Comparison of ENCODE assay signal across 24 cellular contexts in genomic region chr9:114026335-114026734, GRCh38. TPM values are rescaled to one million over a fixed set of nuclear protein-coding genes. Genes with fewer than 3 reads are reported as not detected.
DNase-seq lines count a peak whose midpoint lies in the region; ATAC-seq lines count a peak whose summit lies in the region.
"Had no signal": no experiment of that assay in that cellular context is flagged by ENCODE, and none has a peak within 500 bp of the region (broad histone marks: within the 10 kb centered on the region; RNA-seq: fewer than 3 reads in every experiment).

No MANE protein-coding gene starts in this region.

- H3K36me3 ChIP-seq in neuronal stem cell (replicated peaks in 1 of 2; ENCODE audit: control insufficient read depth in 2 of 2, insufficient read depth in 2 of 2, low read length in 2 of 2): peaks cover 23 to 68% of the 10 kb centered on the region in 2 donors
- H3K36me3 ChIP-seq: Peyer's patch had no signal

- CTCF ChIA-PET in activated CD4-positive, alpha-beta T cell treated with anti-CD3 and anti-CD28 coated beads for 36 hours (lab: Charles Lee): no interaction called here

- H4K8ac ChIP-seq in neuronal stem cell (ENCODE audit: low read depth, low read length): no peak overlapping the region

- no peaks in the 10 kb centered on the region for H3K27me3 ChIP-seq in neuronal stem cell (ENCODE audit: control insufficient read depth in 3 of 3, insufficient read depth in 3 of 3, low read depth in 1 of 3, low read length in 3 of 3)
- H3K27me3 ChIP-seq: Peyer's patch, SJSA1 had no signal

- peak overlapping the region; percentile 35 for H3K23ac ChIP-seq in neuronal stem cell (ENCODE audit: low read depth, low read length, poor library complexity)

- no peak overlapping the region for H2AFZ ChIP-seq in neuronal stem cell (ENCODE audit: low read length)

- no peak overlapping the region for H2BK120ac ChIP-seq in neuronal stem cell (ENCODE audit: low read depth, low read length)

- no peak overlapping the region for H3K4me3 Mint-ChIP-seq in activated CD4-positive, alpha-beta T cell treated with anti-CD3 and anti-CD28 coated beads, Interleukin-2, amount 10 ng/mL, durations not matched to agents 24 days and 14 days
- H3K4me3 Mint-ChIP-seq in activated CD4-positive, alpha-beta T cell treated with anti-CD3 and anti-CD28 coated beads for 36 hours: no peak overlapping the region
- H3K4me3 Mint-ChIP-seq: CD8-positive, alpha-beta memory T cell had no signal

- no peak overlapping the region for H3K4me3 ChIP-seq in neuronal stem cell (ENCODE audit: low read length in 2 of 2)
- H3K4me3 ChIP-seq: Peyer's patch, SJSA1 had no signal

- H3K36me3 Mint-ChIP-seq in activated CD4-positive, alpha-beta T cell treated with anti-CD3 and anti-CD28 coated beads, Interleukin-2, amount 10 ng/mL, durations not matched to agents 24 days and 14 days (ENCODE audit: low read depth): no peaks in the 10 kb centered on the region
- H3K36me3 Mint-ChIP-seq in activated CD4-positive, alpha-beta T cell treated with anti-CD3 and anti-CD28 coated beads for 36 hours (ENCODE audit: low read depth): peaks cover 9% of the 10 kb centered on the region

- no peak overlapping the region for H2AK5ac ChIP-seq in neuronal stem cell (ENCODE audit: low read depth, low read length)

- H2BK5ac ChIP-seq in neuronal stem cell (ENCODE audit: low read length): no peak overlapping the region

- no peak overlapping the region for H3K27ac ChIP-seq in neuronal stem cell (replicated peaks; ENCODE audit: low read length)
- H3K27ac ChIP-seq: 22Rv1, C4-2B, Peyer's patch, SJSA1 had no signal

- no peaks in the 10 kb centered on the region for H3K4me1 Mint-ChIP-seq in activated CD4-positive, alpha-beta T cell treated with anti-CD3 and anti-CD28 coated beads, Interleukin-2, amount 10 ng/mL, durations not matched to agents 24 days and 14 days
- H3K4me1 Mint-ChIP-seq in activated CD4-positive, alpha-beta T cell treated with anti-CD3 and anti-CD28 coated beads for 36 hours: no peaks in the 10 kb centered on the region
- H3K4me1 Mint-ChIP-seq: CD8-positive, alpha-beta memory T cell had no signal

- peak; percentile 47 for DNase-seq in activated CD4-positive, alpha-beta T cell treated with anti-CD3 and anti-CD28 coated beads, Interleukin-2, amount 10 ng/mL, durations not matched to agents 24 days and 14 days
- DNase-seq in activated CD4-positive, alpha-beta T cell treated with anti-CD3 and anti-CD28 coated beads for 36 hours: no peak
- DNase-seq in D341Med (ENCODE audit: low spot score): peak; percentile 5
- peak; percentile 25 for DNase-seq in islet precursor cell
- no peak for DNase-seq in neuronal stem cell (ENCODE audit: low spot score)
- DNase-seq in NCI-H524 treated with DMSO at 0.1 percent for 48 hours (lab: John Stamatoyannopoulos, UW): no peak
- DNase-seq: ACHN; Calu3; CD8-positive, alpha-beta memory T cell; GOT3; HCEC 1CT; KG1; NCI-H1092 treated with DMSO at 0.1 percent for 48 hours; NCI-H1436 treated with DMSO at 0.1 percent for 48 hours; NCI-H2029; NCI-H2227 treated with DMSO at 0.1 percent for 48 hours; NCI-H510A; NCI-H774 had no signal

- H3K4me2 ChIP-seq in neuronal stem cell (ENCODE audit: insufficient read depth, low read length, poor library complexity, severe bottlenecking): no peak overlapping the region

- ATAC-seq in activated CD4-positive, alpha-beta T cell treated with anti-CD3 and anti-CD28 coated beads for 36 hours: no peak
- ATAC-seq in HG03196 (IDR thresholded peaks at IDR 0.05; ENCODE audit: unreplicated experiment): no peak
- no peak for ATAC-seq in GM18498 (IDR thresholded peaks at IDR 0.05; ENCODE audit: unreplicated experiment)

- WGBS in neuronal stem cell (ENCODE audit: extremely low coverage in 2 of 2, insufficient read length in 2 of 2, insufficient replicate concordance in 1 of 2), 2 donors: no CpG with 5 or more reads among the region's 4 CpGs

- peaks cover 2% of the 10 kb centered on the region for H3K27me3 Mint-ChIP-seq in activated CD4-positive, alpha-beta T cell treated with anti-CD3 and anti-CD28 coated beads, Interleukin-2, amount 10 ng/mL, durations not matched to agents 24 days and 14 days
- no peaks in the 10 kb centered on the region for H3K27me3 Mint-ChIP-seq in activated CD4-positive, alpha-beta T cell treated with anti-CD3 and anti-CD28 coated beads for 36 hours

- no peak overlapping the region for H3K4ac ChIP-seq in neuronal stem cell (ENCODE audit: low read length)

- intact Hi-C loops in activated CD4-positive, alpha-beta T cell treated with anti-CD3 and anti-CD28 coated beads, Interleukin-2, amount 10 ng/mL, durations not matched to agents 24 days and 14 days (cut with micrococcal nuclease): no loop called here
- intact Hi-C loops in activated CD4-positive, alpha-beta T cell treated with anti-CD3 and anti-CD28 coated beads for 36 hours (cut with DNase I, micrococcal nuclease): no loop called here

- H3K27ac Mint-ChIP-seq in activated CD4-positive, alpha-beta T cell treated with anti-CD3 and anti-CD28 coated beads, Interleukin-2, amount 10 ng/mL, durations not matched to agents 24 days and 14 days: no peak overlapping the region
- no peak overlapping the region for H3K27ac Mint-ChIP-seq in activated CD4-positive, alpha-beta T cell treated with anti-CD3 and anti-CD28 coated beads for 36 hours

- H4K91ac ChIP-seq in neuronal stem cell (ENCODE audit: low read depth, low read length, poor library complexity): no peak overlapping the region

- H3K9ac ChIP-seq in neuronal stem cell (ENCODE audit: low read depth, low read length, poor library complexity): no peak overlapping the region

- H2BK15ac ChIP-seq in neuronal stem cell (ENCODE audit: low read length): no peak overlapping the region

- peaks cover 1% of the 10 kb centered on the region for H3K79me1 ChIP-seq in neuronal stem cell (ENCODE audit: low read depth, low read length)

- no peak overlapping the region for H3K18ac ChIP-seq in neuronal stem cell (ENCODE audit: low read length)

- H2BK12ac ChIP-seq in neuronal stem cell (ENCODE audit: low read length): no peak overlapping the region

- H3K14ac ChIP-seq in neuronal stem cell (ENCODE audit: low read length): no peak overlapping the region

- H3K4me1 ChIP-seq in neuronal stem cell (ENCODE audit: control insufficient read depth in 2 of 2, insufficient read depth in 1 of 2, low read depth in 1 of 2, low read length in 2 of 2): no peaks in the 10 kb centered on the region
- H3K4me1 ChIP-seq: Peyer's patch, SJSA1 had no signal

- POLR2A ChIA-PET in activated CD4-positive, alpha-beta T cell treated with anti-CD3 and anti-CD28 coated beads for 36 hours (lab: Charles Lee): no interaction called here

- peaks cover 11% of the 10 kb centered on the region for H3K9me3 Mint-ChIP-seq in activated CD4-positive, alpha-beta T cell treated with anti-CD3 and anti-CD28 coated beads, Interleukin-2, amount 10 ng/mL, durations not matched to agents 24 days and 14 days
- peaks cover 19% of the 10 kb centered on the region for H3K9me3 Mint-ChIP-seq in activated CD4-positive, alpha-beta T cell treated with anti-CD3 and anti-CD28 coated beads for 36 hours (ENCODE audit: low read depth)

- H3K9me3 ChIP-seq in neuronal stem cell (replicated peaks in 1 of 2; ENCODE audit: control insufficient read depth in 2 of 2, insufficient read depth in 1 of 2, low read depth in 1 of 2, low read length in 2 of 2): peaks cover 0 to 35% of the 10 kb centered on the region in 2 donors
- H3K9me3 ChIP-seq: SJSA1 had no signal

RNA-seq across cellular contexts. Expression of gene AMBP, which starts 51.8 kb away (rescaled TPM):
- total RNA-seq in activated CD4-positive, alpha-beta T cell treated with anti-CD3 and anti-CD28 coated beads, Interleukin-2, amount 10 ng/mL, durations not matched to agents 24 days and 14 days: not detected in 2 replicates
- not detected for total RNA-seq in activated CD4-positive, alpha-beta T cell treated with anti-CD3 and anti-CD28 coated beads for 36 hours
- polyA plus RNA-seq in neuronal stem cell (2013, experiment 1 of 2): 0.06 TPM
- 0.11 TPM for polyA plus RNA-seq in neuronal stem cell (2013, experiment 2 of 2)
- total RNA-seq: CD8-positive, alpha-beta memory T cell had no signal
- polyA plus RNA-seq: CD8-positive, alpha-beta memory T cell had no signal

Comparison
In these comparisons a context has a peak if more than half of its experiments do, and no peak if none do; other contexts are left out.
1. DNase-seq: peak in activated CD4-positive, alpha-beta T cell treated with anti-CD3 and anti-CD28 coated beads, Interleukin-2, amount 10 ng/mL, durations not matched to agents 24 days and 14 days (single experiment), D341Med (single experiment) and islet precursor cell (single experiment); none in activated CD4-positive, alpha-beta T cell treated with anti-CD3 and anti-CD28 coated beads for 36 hours (single experiment), neuronal stem cell (single experiment) and NCI-H524 treated with DMSO at 0.1 percent for 48 hours (single experiment).